ENCODE assay signal across 23 cellular contexts in the genomic region with DNA sequence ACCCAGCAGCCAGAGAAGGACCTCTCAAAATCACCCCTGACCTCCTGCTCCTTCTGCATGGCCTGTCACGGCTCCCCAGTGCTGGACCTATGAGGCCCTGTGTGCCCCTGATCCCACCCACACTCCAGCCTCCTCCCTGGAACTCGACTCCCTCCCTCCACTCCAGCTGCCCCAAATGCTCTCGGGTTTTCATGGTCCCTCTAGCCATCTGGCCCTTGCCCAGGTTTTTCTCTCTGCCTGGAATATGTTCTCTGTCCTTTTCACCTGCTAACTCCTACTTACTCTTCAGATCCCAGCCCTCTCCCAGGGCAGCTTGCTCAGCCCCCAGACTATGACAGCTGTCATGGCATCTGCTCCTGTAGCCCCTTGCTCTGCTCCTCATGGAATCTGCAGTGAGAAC. TPM values are rescaled to one million over a fixed set of nuclear protein-coding genes. Genes with fewer than 3 reads are reported as not detected.
DNase-seq lines count a peak whose midpoint lies in the region; ATAC-seq and TF ChIP-seq lines count a peak whose summit lies in the region.
"Had no signal": no experiment of that assay in that cellular context is flagged by ENCODE, and none has a peak within 500 bp of the region (broad histone marks: within the 10 kb centered on the region; RNA-seq: fewer than 3 reads in every experiment).

No MANE protein-coding gene starts in this region.

- 58 to 86% methylated on average over 3 of the region's 3 CpGs for whole genome bisulfite sequencing in lung, 2 donors

- H3K27me3 Mint-ChIP-seq in activated T-helper 17 cell treated with anti-CD3 and anti-CD28 coated beads, Interleukin-2, amount 50 U/mL, for 72 hours = no peaks in the 10 kb centered on the region
- H3K27me3 Mint-ChIP-seq in activated CD4-positive, alpha-beta T cell treated with anti-CD3 and anti-CD28 coated beads, Interleukin-2, amount 10 ng/mL, durations not matched to agents 7 days and 5 days = no peaks in the 10 kb centered on the region

- H3K9me3 Mint-ChIP-seq in activated T-helper 17 cell treated with anti-CD3 and anti-CD28 coated beads, Interleukin-2, amount 50 U/mL, for 72 hours = no peaks in the 10 kb centered on the region
- H3K9me3 Mint-ChIP-seq in activated CD4-positive, alpha-beta T cell treated with anti-CD3 and anti-CD28 coated beads, Interleukin-2, amount 10 ng/mL, durations not matched to agents 7 days and 5 days = no peaks in the 10 kb centered on the region
- H3K9me3 Mint-ChIP-seq: H9, neural crest cell had no signal

- ATAC-seq in Right ventricle myocardium superior (ENCODE audit: poor library complexity) (peak; percentile 16), lung (ENCODE audit: insufficient read depth, low FRiP score) (no peak), GM21423 (IDR thresholded peaks at IDR 0.05; ENCODE audit: unreplicated experiment) (no peak), GM18519 (IDR thresholded peaks at IDR 0.05; ENCODE audit: low FRiP score, unreplicated experiment) (no peak)
- ATAC-seq in activated T-helper 17 cell treated with anti-CD3 and anti-CD28 coated beads, Interleukin-2, amount 50 U/mL, for 72 hours (replicated peaks) = no peak

- H3K36me3 Mint-ChIP-seq in activated T-helper 17 cell treated with anti-CD3 and anti-CD28 coated beads, Interleukin-2, amount 50 U/mL, for 72 hours (ENCODE audit: low read depth) = no peaks in the 10 kb centered on the region
- no peaks in the 10 kb centered on the region for H3K36me3 Mint-ChIP-seq in activated CD4-positive, alpha-beta T cell treated with anti-CD3 and anti-CD28 coated beads, Interleukin-2, amount 10 ng/mL, durations not matched to agents 7 days and 5 days (ENCODE audit: low read depth)

- POLR2A ChIA-PET in activated CD4-positive, alpha-beta T cell treated with anti-CD3 and anti-CD28 coated beads, Interleukin-2, amount 10 ng/mL, durations not matched to agents 7 days and 5 days (lab: Charles Lee) = no interaction called here

- peaks cover 17% of the 10 kb centered on the region for H3K4me1 Mint-ChIP-seq in activated T-helper 17 cell treated with anti-CD3 and anti-CD28 coated beads, Interleukin-2, amount 50 U/mL, for 72 hours
- H3K4me1 Mint-ChIP-seq in activated CD4-positive, alpha-beta T cell treated with anti-CD3 and anti-CD28 coated beads, Interleukin-2, amount 10 ng/mL, durations not matched to agents 7 days and 5 days = no peaks in the 10 kb centered on the region

- no peaks in the 10 kb centered on the region for H3K36me3 ChIP-seq in lung (ENCODE audit: control insufficient read depth in 2 of 2, insufficient read depth in 2 of 2, low read length in 2 of 2)
- H3K36me3 ChIP-seq: esophagus muscularis mucosa, gastroesophageal sphincter, vagina had no signal

- peaks cover 12 to 30% of the 10 kb centered on the region in 2 donors for H3K4me1 ChIP-seq in lung (ENCODE audit: control insufficient read depth in 2 of 2, insufficient read depth in 2 of 2, low read length in 2 of 2)

- no peaks in the 10 kb centered on the region for H3K9me3 ChIP-seq in lung (ENCODE audit: control insufficient read depth in 2 of 2, insufficient read depth in 1 of 2, low read length in 1 of 2)
- H3K9me3 ChIP-seq: esophagus muscularis mucosa, gastroesophageal sphincter, vagina had no signal

- no peak overlapping the region for H3K4me3 Mint-ChIP-seq in activated T-helper 17 cell treated with anti-CD3 and anti-CD28 coated beads, Interleukin-2, amount 50 U/mL, for 72 hours
- H3K4me3 Mint-ChIP-seq in activated CD4-positive, alpha-beta T cell treated with anti-CD3 and anti-CD28 coated beads, Interleukin-2, amount 10 ng/mL, durations not matched to agents 7 days and 5 days = no peak overlapping the region
- H3K4me3 Mint-ChIP-seq: H9, neural crest cell had no signal

- H3K27me3 ChIP-seq in lung (ENCODE audit: control insufficient read depth, insufficient read depth) = no peaks in the 10 kb centered on the region
- H3K27me3 ChIP-seq: esophagus muscularis mucosa, gastroesophageal sphincter, vagina had no signal

- CTCF ChIA-PET in activated CD4-positive, alpha-beta T cell treated with anti-CD3 and anti-CD28 coated beads, Interleukin-2, amount 10 ng/mL, durations not matched to agents 7 days and 5 days (lab: Charles Lee) = interaction anchor here (0.5 kb wide), 1 partner anchor 911 kb away, joined by 7 read pairs; no protein-coding TSS in a partner anchor

- peak overlapping the region; percentile 29 to 65 for H3K27ac ChIP-seq in lung (ENCODE audit: low read depth in 1 of 2, low read length in 1 of 2)
- H3K27ac ChIP-seq: esophagus muscularis mucosa, KMS-11, vagina had no signal

- intact Hi-C loops in Right ventricle myocardium superior (cut with DNase I) = no loop called here
- intact Hi-C loops in cardiac septum (cut with DNase I) = no loop called here

- H3K4me3 ChIP-seq in lung = no peak overlapping the region
- H3K4me3 ChIP-seq: esophagus muscularis mucosa, gastroesophageal sphincter, vagina had no signal

- TF ChIP-seq CTCF in lung (IDR thresholded peaks at IDR 0.05; ENCODE audit: control extremely low read depth, extremely low read depth) (no peak), GM13977 (IDR thresholded peaks at IDR 0.05; ENCODE audit: extremely low read depth, insufficient read depth, missing control alignments) (no peak)

- in situ Hi-C loops in GM13977 (cut with MboI; ENCODE audit: low pct_unique_long_range_greater_than_20kb, low sequenced_read_pairs, unreplicated experiment) = no loop called here

- peak overlapping the region; percentile 23 for H3K27ac Mint-ChIP-seq in activated T-helper 17 cell treated with anti-CD3 and anti-CD28 coated beads, Interleukin-2, amount 50 U/mL, for 72 hours
- no peak overlapping the region for H3K27ac Mint-ChIP-seq in activated CD4-positive, alpha-beta T cell treated with anti-CD3 and anti-CD28 coated beads, Interleukin-2, amount 10 ng/mL, durations not matched to agents 7 days and 5 days

- DNase-seq in Right ventricle myocardium superior (no peak), cardiac septum (ENCODE audit: low spot score) (no peak), lung (ENCODE audit: low spot score) (no peak), GM13977 (ENCODE audit: low spot score) (no peak)
- no peak for DNase-seq in activated CD4-positive, alpha-beta T cell treated with anti-CD3 and anti-CD28 coated beads, Interleukin-2, amount 10 ng/mL, durations not matched to agents 7 days and 5 days
- DNase-seq: activated CD4-positive, CD25-positive, alpha-beta regulatory T cell; activated naive CD4-positive, alpha-beta T cell treated with anti-CD3 and anti-CD28 coated beads, Interleukin-2, amount 50 U/mL, for 16 hours; activated T-cell treated with anti-CD3 and anti-CD28 coated beads, Interleukin-2, amount 50 U/mL, for 48 hours; aorta; DMS79; effector CD4-positive, alpha-beta T cell; H9; NCI-H2081 treated with DMSO at 0.1 percent for 48 hours; RPMI8226; T-helper 9 cell had no signal

RNA-seq across cellular contexts. Expression of a gene that starts 30.3 kb away (rescaled TPM):
- total RNA-seq in Right ventricle myocardium superior (594 TPM), cardiac septum (466 TPM), lung (100 to 1,000 TPM; 711 to 912 TPM)
- 1,000 to 10,000 TPM; 1,433 to 1,498 TPM for total RNA-seq in activated T-helper 17 cell treated with anti-CD3 and anti-CD28 coated beads, Interleukin-2, amount 50 U/mL, for 72 hours
- polyA plus RNA-seq in lung = 1,000 to 10,000 TPM; 1,556 to 2,402 TPM
- total RNA-seq in activated CD4-positive, alpha-beta T cell treated with anti-CD3 and anti-CD28 coated beads, Interleukin-2, amount 10 ng/mL, durations not matched to agents 7 days and 5 days = 1,000 to 10,000 TPM; 1,423 to 1,425 TPM

RNA-seq across cellular contexts. Expression of a gene that starts 30.4 kb away (rescaled TPM):
- total RNA-seq in Right ventricle myocardium superior = 23.2 TPM
- 21.2 TPM for total RNA-seq in cardiac septum
- 10 to 100 TPM; 19.3 to 25.1 TPM for total RNA-seq in activated T-helper 17 cell treated with anti-CD3 and anti-CD28 coated beads, Interleukin-2, amount 50 U/mL, for 72 hours
- total RNA-seq in lung = 10 to 100 TPM; 16.5 to 36.2 TPM
- polyA plus RNA-seq in lung = 10 to 100 TPM; 10.2 to 25.2 TPM
- 10 to 100 TPM; 38.3 to 42.0 TPM for total RNA-seq in activated CD4-positive, alpha-beta T cell treated with anti-CD3 and anti-CD28 coated beads, Interleukin-2, amount 10 ng/mL, durations not matched to agents 7 days and 5 days

RNA-seq across cellular contexts. Expression of a gene that starts 42.7 kb away (rescaled TPM):
- total RNA-seq in Right ventricle myocardium superior = 23.2 TPM
- total RNA-seq in cardiac septum = 20.3 TPM
- total RNA-seq in activated T-helper 17 cell treated with anti-CD3 and anti-CD28 coated beads, Interleukin-2, amount 50 U/mL, for 72 hours = 10 to 100 TPM; 39.5 to 49.9 TPM
- total RNA-seq in lung = 10 to 100 TPM; 19.6 to 52.6 TPM
- polyA plus RNA-seq in lung = 10 to 100 TPM; 31.7 to 46.2 TPM
- total RNA-seq in activated CD4-positive, alpha-beta T cell treated with anti-CD3 and anti-CD28 coated beads, Interleukin-2, amount 10 ng/mL, durations not matched to agents 7 days and 5 days = 10 to 100 TPM; 16.5 to 19.4 TPM

RNA-seq across cellular contexts. Expression of a gene that starts 51.2 kb away (rescaled TPM):
- total RNA-seq in Right ventricle myocardium superior (27.5 TPM), cardiac septum (12.5 TPM), lung (10 to 100 TPM in 1 of 2 donors, 1 to 10 TPM in 1; 7.2 to 24.5 TPM)
- total RNA-seq in activated T-helper 17 cell treated with anti-CD3 and anti-CD28 coated beads, Interleukin-2, amount 50 U/mL, for 72 hours = 10 to 100 TPM; 10.5 to 11.1 TPM
- polyA plus RNA-seq in lung = 10 to 100 TPM; 19.1 to 62.8 TPM
- total RNA-seq in activated CD4-positive, alpha-beta T cell treated with anti-CD3 and anti-CD28 coated beads, Interleukin-2, amount 10 ng/mL, durations not matched to agents 7 days and 5 days = 10 to 100 TPM; 11.5 to 16.7 TPM

RNA-seq across cellular contexts. Expression of a gene that starts 52.2 kb away (rescaled TPM):
- total RNA-seq in Right ventricle myocardium superior (12.6 TPM), cardiac septum (13.6 TPM), lung (10 to 100 TPM; 26.3 to 44.9 TPM)
- 10 to 100 TPM; 34.4 to 42.0 TPM for total RNA-seq in activated T-helper 17 cell treated with anti-CD3 and anti-CD28 coated beads, Interleukin-2, amount 50 U/mL, for 72 hours
- 10 to 100 TPM; 37.5 to 88.1 TPM for polyA plus RNA-seq in lung
- 10 to 100 TPM; 47.8 to 51.4 TPM for total RNA-seq in activated CD4-positive, alpha-beta T cell treated with anti-CD3 and anti-CD28 coated beads, Interleukin-2, amount 10 ng/mL, durations not matched to agents 7 days and 5 days
